8 cellular contexts compared by ENCODE assay signal in the genomic region with DNA sequence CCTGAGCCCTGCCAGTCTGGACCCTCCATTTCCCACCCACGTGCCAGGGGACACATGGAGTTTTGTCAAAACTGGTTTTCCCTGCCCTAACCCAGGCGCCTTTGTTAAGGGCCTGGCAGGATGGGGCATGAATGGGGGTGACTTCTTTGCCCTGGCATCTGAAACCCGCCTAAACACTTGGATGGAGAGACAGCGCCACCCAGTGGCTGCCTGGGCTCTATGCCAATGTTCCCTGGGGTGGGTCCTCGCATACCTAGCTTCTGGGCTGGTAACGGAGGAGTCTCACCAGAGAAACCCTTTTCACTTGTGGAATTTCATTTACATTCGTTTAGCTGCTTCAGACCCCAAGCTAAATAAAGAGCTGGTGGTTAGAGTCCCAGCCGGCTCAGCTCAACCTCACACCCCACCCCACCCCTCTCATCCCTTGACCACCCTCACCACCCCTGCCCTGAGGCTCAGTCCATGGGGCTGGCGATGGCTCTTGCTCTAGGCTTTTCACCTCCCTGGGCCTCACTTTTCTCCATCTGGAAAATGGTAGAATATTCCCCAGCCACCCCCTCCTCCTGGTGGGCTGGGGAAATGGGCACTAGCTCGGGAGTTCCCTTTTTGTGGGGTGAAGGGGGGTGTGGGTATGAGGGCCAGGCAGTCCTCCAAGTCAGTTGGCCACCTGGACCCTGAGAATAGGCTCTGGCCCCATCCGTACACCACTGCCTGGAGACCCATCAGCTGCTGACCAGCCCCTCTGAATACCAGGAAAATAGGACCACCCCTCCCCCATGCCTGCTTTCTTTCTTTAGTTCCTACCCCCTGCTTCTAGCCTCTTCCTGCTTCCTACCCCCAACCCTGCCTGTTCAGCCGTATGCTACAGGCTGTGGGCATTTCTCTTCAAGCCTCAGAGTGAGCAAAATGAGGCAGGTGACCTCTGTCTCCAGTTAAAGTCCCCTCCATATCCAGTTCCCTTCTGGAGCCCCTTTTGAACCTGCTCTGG. TPM values are rescaled to one million over a fixed set of nuclear protein-coding genes. Genes with fewer than 3 reads are reported as not detected.
DNase-seq lines count a peak whose midpoint lies in the region; ATAC-seq, FAIRE-seq and TF ChIP-seq lines count a peak whose summit lies in the region.

No MANE protein-coding gene starts in this region.

- ATAC-seq in HepG2 (peak; percentile 85), GM21619 (IDR thresholded peaks at IDR 0.05; ENCODE audit: unreplicated experiment) (no peak)

- H3K9me3 ChIP-seq in HepG2 (ENCODE audit: low read length) = no peaks in the 10 kb centered on the region

- WGBS in HepG2 (ENCODE audit: low lambda C conversion rate) = 7% methylated on average over 3 of the region's 12 CpGs

- intact Hi-C loops in HepG2 (cut with micrococcal nuclease; ENCODE audit: unreplicated experiment) = no loop called here

- BruUV-seq in HepG2 (replicated peaks; lab: Mats Ljungman, UMichigan) = no TSS peak

- no peaks in the 10 kb centered on the region for H3K79me2 ChIP-seq in HepG2 (ENCODE audit: insufficient read depth, low read length)

- no peaks in the 10 kb centered on the region for H3K36me3 ChIP-seq in HepG2 (replicated peaks in 1 of 2; ENCODE audit: control insufficient read depth in 1 of 2, insufficient read depth in 2 of 2, low read length in 2 of 2)

- peak; percentile 78 for TF ChIP-seq RAD21 in HepG2 (CRISPR knock-in tag; IDR thresholded peaks at IDR 0.05)

- H3K4me2 ChIP-seq in HepG2 (ENCODE audit: low read depth, low read length) = no peak overlapping the region

- no peak for TF ChIP-seq EP300 in HepG2 (IDR thresholded peaks at IDR 0.05; ENCODE audit: low read depth in 2 of 2, low read length in 2 of 2)
- TF ChIP-seq EP300 in HepG2 (CRISPR knock-in tag; IDR thresholded peaks at IDR 0.05; ENCODE audit: borderline replicate concordance) = no peak

- no peak overlapping the region for H3K4me3 ChIP-seq in HepG2 (replicated peaks in 1 of 3; ENCODE audit: insufficient read depth in 1 of 3, low read depth in 2 of 3, low read length in 3 of 3)

- peak; percentile 92 for DNase-seq in DMS 273 (lab: John Stamatoyannopoulos, UW; ENCODE audit: unreplicated experiment)
- DNase-seq in HCEC 1CT = peak; percentile 25
- DNase-seq in NCI-H226 = peak; percentile 18
- peak; percentile 80 for DNase-seq in activated CD4-positive, alpha-beta T cell treated with anti-CD3 and anti-CD28 coated beads for 48 hours
- peak; percentile 50 for DNase-seq in dedifferentiated amniotic fluid mesenchymal stem cell (ENCODE audit: extremely low spot score)
- peak; percentile 31 for DNase-seq in HepG2 (ENCODE audit: low spot score)
- peak; percentile 24 to 58 (median 45) for DNase-seq in stimulated activated CD4-positive, alpha-beta T cell treated with anti-CD3 and anti-CD28 coated beads, TNF-alpha, amount 100 ng/mL, for 1 hour (ENCODE audit: low read depth in 3 of 3, low spot score in 1 of 3)

- TF ChIP-seq CTCF in HepG2 (CRISPR knock-in tag; IDR thresholded peaks at IDR 0.05) = peak; percentile 82

- H3K27ac ChIP-seq in HepG2 (ENCODE audit: extremely low read length, insufficient read depth, low read length) = no peak overlapping the region

- H3K9ac ChIP-seq in HepG2 (ENCODE audit: insufficient read depth, low read depth, low read length) = no peak overlapping the region

- no peaks in the 10 kb centered on the region for H3K4me1 ChIP-seq in HepG2 (ENCODE audit: insufficient read depth, low read length)

- H3K27me3 ChIP-seq in HepG2 (ENCODE audit: control insufficient read depth in 1 of 2, insufficient read depth in 2 of 2, low read length in 2 of 2) = no peaks in the 10 kb centered on the region

- CTCF ChIA-PET in HepG2 (lab: Yijun Ruan, JAX; ENCODE audit: low intra/inter-chr PET ratio, low total read pairs) = interaction anchor here (1.0 to 1.8 kb wide), 4 partner anchors 88 to 489 kb away, joined by 3 to 10 read pairs (median 3); no protein-coding TSS in a partner anchor

- peak; percentile 42 for FAIRE-seq in HepG2 (lab: Jason Lieb, UNC)

- POLR2A ChIA-PET in HepG2 (lab: Yijun Ruan, JAX) = interaction anchor here (1.1 kb wide), 1 partner anchor 394 kb away, joined by 3 read pairs; the partner anchor contains the start of gene EFNB1

- no peak for TF ChIP-seq POLR2A in HepG2 (IDR thresholded peaks at IDR 0.05; ENCODE audit: insufficient read depth in 1 of 2, low read depth in 2 of 2, low read length in 2 of 2)

- no peaks in the 10 kb centered on the region for H4K20me1 ChIP-seq in HepG2 (ENCODE audit: insufficient read depth, low read length)

- no peak overlapping the region for H2AFZ ChIP-seq in HepG2 (ENCODE audit: low read length)

- in situ Hi-C loops in HepG2 (cut with HindIII; ENCODE audit: extremely low pct_ligation_motif_present, low pct_unique_long_range_greater_than_20kb) = no loop called here

TF ChIP-seq in HepG2, 621 proteins besides CTCF, POLR2A, EP300 and RAD21 (continues in another document):
- TF ChIP-seq ZEB1 (IDR thresholded peaks at IDR 0.05; ENCODE audit: insufficient replicate concordance, low read depth) = no peak
- TF ChIP-seq CC2D1A (CRISPR knock-in tag; IDR thresholded peaks at IDR 0.05) = no peak
- no peak for TF ChIP-seq CREB1 (IDR thresholded peaks at IDR 0.05)
- TF ChIP-seq CREB1 (CRISPR knock-in tag; IDR thresholded peaks at IDR 0.05) = no peak
- no peak for TF ChIP-seq RFXANK (CRISPR knock-in tag; IDR thresholded peaks at IDR 0.05)
- TF ChIP-seq STAG1 (CRISPR knock-in tag; IDR thresholded peaks at IDR 0.05) = peak; percentile 88
- TF ChIP-seq SOX5 (CRISPR knock-in tag; IDR thresholded peaks at IDR 0.05; ENCODE audit: borderline replicate concordance) = no peak
- TF ChIP-seq PHF20 (CRISPR knock-in tag; IDR thresholded peaks at IDR 0.05) = no peak
- no peak for TF ChIP-seq ONECUT2 (CRISPR knock-in tag; IDR thresholded peaks at IDR 0.05)
- TF ChIP-seq SMC3 (IDR thresholded peaks at IDR 0.05; ENCODE audit: low read length) = peak; percentile 84
- TF ChIP-seq ZNF704 (CRISPR knock-in tag; IDR thresholded peaks at IDR 0.05; ENCODE audit: borderline replicate concordance) = no peak
- TF ChIP-seq NR2C2 (CRISPR knock-in tag; IDR thresholded peaks at IDR 0.05; ENCODE audit: borderline replicate concordance) = no peak
- TF ChIP-seq, protein P1, sequence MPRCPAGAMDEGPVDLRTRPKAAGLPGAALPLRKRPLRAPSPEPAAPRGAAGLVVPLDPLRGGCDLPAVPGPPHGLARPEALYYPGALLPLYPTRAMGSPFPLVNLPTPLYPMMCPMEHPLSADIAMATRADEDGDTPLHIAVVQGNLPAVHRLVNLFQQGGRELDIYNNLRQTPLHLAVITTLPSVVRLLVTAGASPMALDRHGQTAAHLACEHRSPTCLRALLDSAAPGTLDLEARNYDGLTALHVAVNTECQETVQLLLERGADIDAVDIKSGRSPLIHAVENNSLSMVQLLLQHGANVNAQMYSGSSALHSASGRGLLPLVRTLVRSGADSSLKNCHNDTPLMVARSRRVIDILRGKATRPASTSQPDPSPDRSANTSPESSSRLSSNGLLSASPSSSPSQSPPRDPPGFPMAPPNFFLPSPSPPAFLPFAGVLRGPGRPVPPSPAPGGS (CRISPR knock-in tag; IDR thresholded peaks at IDR 0.05) = no peak
- no peak for TF ChIP-seq ZNF124 (CRISPR knock-in tag; IDR thresholded peaks at IDR 0.05)

RNA-seq across cellular contexts. Expression of gene PJA1, which starts 57.1 kb away (rescaled TPM):
- 9.6 and 12.3 TPM in 2 replicates for total RNA-seq in HepG2 (2016; rRNA removed; fragmentation: Illumina TruSeq; extraction: Trizol)
- total RNA-seq in HepG2 (2016; cell fraction: cytosol; rRNA removed; fragmentation: Illumina TruSeq; extraction: Trizol; ENCODE audit: low read depth) = 1.0 and 1.2 TPM in 2 replicates
- 10.5 and 12.4 TPM in 2 replicates for total RNA-seq in HepG2 (2016; cell fraction: insoluble cytoplasmic fraction; rRNA removed; fragmentation: Illumina TruSeq; extraction: Trizol)
- total RNA-seq in HepG2 (2016; cell fraction: membrane; rRNA removed; fragmentation: Illumina TruSeq; extraction: Trizol) = 2.5 and 3.0 TPM in 2 replicates
- total RNA-seq in HepG2 (2016; cell fraction: nucleus; rRNA removed; fragmentation: Illumina TruSeq; extraction: Trizol) = 4.6 and 5.0 TPM in 2 replicates
- polyA plus RNA-seq in HepG2 (2011; rRNA removed) = 3.6 TPM in 2 replicates
- 4.5 and 4.9 TPM in 2 replicates for polyA plus RNA-seq in HepG2 (2011; cell fraction: cytosol; rRNA removed)
- 3.2 and 3.7 TPM in 2 replicates for polyA plus RNA-seq in HepG2 (2011; cell fraction: nucleus; rRNA removed)
- polyA plus RNA-seq in HepG2 (2012) = 8.8 and 10.8 TPM in 2 replicates
- 0.54 and 0.96 TPM in 2 replicates for polyA plus RNA-seq in HepG2 (2016; cell fraction: cytosol; fragmentation: Illumina TruSeq; extraction: Trizol; ENCODE audit: low read depth)
- polyA plus RNA-seq in HepG2 (2016; cell fraction: insoluble cytoplasmic fraction; fragmentation: Illumina TruSeq; extraction: Trizol; ENCODE audit: low read depth) = 11.3 and 12.0 TPM in 2 replicates
- polyA plus RNA-seq in HepG2 (2016; cell fraction: membrane; fragmentation: Illumina TruSeq; extraction: Trizol; ENCODE audit: low read depth) = 1.1 and 2.4 TPM in 2 replicates
- polyA plus RNA-seq in HepG2 (2016; cell fraction: nucleus; fragmentation: Illumina TruSeq; extraction: Trizol; ENCODE audit: insufficient read depth, low read depth) = 4.4 and 6.3 TPM in 2 replicates
- 5.4 and 8.2 TPM in 2 replicates for polyA minus RNA-seq in HepG2 (2011; rRNA and poly(A)+ RNA removed; ENCODE audit: low replicate concordance)
- polyA minus RNA-seq in HepG2 (2011; cell fraction: cytosol; rRNA and poly(A)+ RNA removed) = 2.1 and 3.8 TPM in 2 replicates
- polyA minus RNA-seq in HepG2 (2011; cell fraction: nucleus; rRNA and poly(A)+ RNA removed) = 1.6 and 1.8 TPM in 2 replicates

Comparison
In these comparisons a context has a peak if more than half of its experiments do, and no peak if none do; other contexts are left out.
1. DNase-seq: peak in every context shown above with its lines; median percentile 92 in DMS 273; 80 in activated CD4-positive, alpha-beta T cell treated with anti-CD3 and anti-CD28 coated beads for 48 hours; 50 in dedifferentiated amniotic fluid mesenchymal stem cell; 45 in stimulated activated CD4-positive, alpha-beta T cell treated with anti-CD3 and anti-CD28 coated beads, TNF-alpha, amount 100 ng/mL, for 1 hour; 31 in HepG2; 25 in HCEC 1CT; 18 in NCI-H226.